Comparison of ENCODE assay signal across 8 cellular contexts in genomic region chr19:49677901-49678674, GRCh38. TPM values are rescaled to one million over a fixed set of nuclear protein-coding genes. Genes with fewer than 3 reads are reported as not detected.
DNase-seq lines count a peak whose midpoint lies in the region; ATAC-seq, FAIRE-seq and TF ChIP-seq lines count a peak whose summit lies in the region.

No MANE protein-coding gene starts in this region.

- POLR2A ChIA-PET in CD8-positive, alpha-beta T cell (lab: Charles Lee), result interaction anchor here (0.6 to 5.1 kb wide), 8 partner anchors 13 to 352 kb away, joined by 3 to 29 read pairs (median 8); partner anchors contain the start of genes BCL2L12, IRF3, NOSIP and PRR12

- FAIRE-seq in HTR-8/SVneo (lab: Jason Lieb, UNC), result no peak

- H3K9me2 ChIP-seq in neural cell (ENCODE audit: insufficient read depth, low read length), result no peaks in the 10 kb centered on the region

- H3K27me3 Mint-ChIP-seq in CD8-positive, alpha-beta T cell (ENCODE audit: low read depth), result no peaks in the 10 kb centered on the region

- no peaks in the 10 kb centered on the region for H3K27me3 ChIP-seq in CD8-positive, alpha-beta T cell (ENCODE audit: insufficient read depth, low read length)
- H3K27me3 ChIP-seq in fibroblast of lung (ENCODE audit: control insufficient read depth, insufficient read depth, low read length), result no peaks in the 10 kb centered on the region
- H3K27me3 ChIP-seq in neural cell (ENCODE audit: insufficient read depth, low read depth, low read length), result no peaks in the 10 kb centered on the region
- H3K27me3 ChIP-seq in subcutaneous abdominal adipose tissue (ENCODE audit: control insufficient read depth in 5 of 5, insufficient read depth in 4 of 5, low read length in 5 of 5), result no peaks in the 10 kb centered on the region

- peaks cover 3% of the 10 kb centered on the region for H3F3A ChIP-seq in neural cell (ENCODE audit: insufficient read depth, low read length, poor library complexity, severe bottlenecking)

- peaks cover 24% of the 10 kb centered on the region for H3K36me3 Mint-ChIP-seq in CD8-positive, alpha-beta T cell

- H3K9me3 ChIP-seq in CD8-positive, alpha-beta T cell (ENCODE audit: low read length), result no peaks in the 10 kb centered on the region
- H3K9me3 ChIP-seq in fibroblast of lung (ENCODE audit: control insufficient read depth, insufficient read depth, low read depth, low read length) (no peaks in the 10 kb centered on the region), neural cell (ENCODE audit: low read length) (no peaks in the 10 kb centered on the region), subcutaneous abdominal adipose tissue (ENCODE audit: control insufficient read depth in 5 of 5, low read length in 5 of 5) (no peaks in the 10 kb centered on the region)

- H2AFZ ChIP-seq in fibroblast of lung (ENCODE audit: low read length), result no peak overlapping the region
- no peak overlapping the region for H2AFZ ChIP-seq in neural cell (ENCODE audit: low read depth, low read length)

- H3K27ac ChIP-seq in CD8-positive, alpha-beta T cell (ENCODE audit: low read depth, low read length), result peak overlapping the region; percentile 86
- H3K27ac ChIP-seq in fibroblast of lung (ENCODE audit: insufficient read depth, low read length), result peak overlapping the region; percentile 86
- H3K27ac ChIP-seq in neural cell (ENCODE audit: low read length), result peak overlapping the region; percentile 97
- peak overlapping the region; percentile 88 for H3K27ac ChIP-seq in subcutaneous abdominal adipose tissue (ENCODE audit: low read depth, low read length)

- DNase-seq in CD8-positive, alpha-beta T cell, result peak; percentile 62 to 86 (median 80)
- DNase-seq in HTR-8/SVneo (ENCODE audit: insufficient read length, low spot score) (peak; percentile 75), OCI-M2 (lab: John Stamatoyannopoulos, UW; ENCODE audit: unreplicated experiment) (peak; percentile 56), fibroblast of lung (ENCODE audit: low read depth in 2 of 2) (peak; percentile 40 to 56)
- DNase-seq in activated T-cell treated with anti-CD3 and anti-CD28 coated beads, Interleukin-2, amount 50 U/mL, for 48 hours, result peak; percentile 89

- H3K4me3 Mint-ChIP-seq in CD8-positive, alpha-beta T cell, result peak overlapping the region; percentile 85

- H3K9ac ChIP-seq in fibroblast of lung (ENCODE audit: insufficient read depth, low read length) (peak overlapping the region; percentile 91), neural cell (ENCODE audit: low read length) (peak overlapping the region; percentile 98), subcutaneous abdominal adipose tissue (ENCODE audit: low read length in 5 of 5) (peak overlapping the region; percentile 17 to 95 (median 91))

- peak; percentile 78 for TF ChIP-seq RAD21 in neural cell (conservative IDR thresholded peaks at IDR 0.05)

- peaks cover 36% of the 10 kb centered on the region for H3K4me1 Mint-ChIP-seq in CD8-positive, alpha-beta T cell (ENCODE audit: low read depth)

- no peaks in the 10 kb centered on the region for H4K20me1 ChIP-seq in fibroblast of lung (ENCODE audit: control insufficient read depth, extremely low read depth, insufficient read depth, low read length)
- no peaks in the 10 kb centered on the region for H4K20me1 ChIP-seq in neural cell (ENCODE audit: insufficient read depth)

- H3K4me2 ChIP-seq in fibroblast of lung (ENCODE audit: extremely low read depth, insufficient read depth, low read length) (peak overlapping the region; percentile 53), neural cell (ENCODE audit: low read length) (peak overlapping the region; percentile 88)

- CTCF ChIA-PET in CD8-positive, alpha-beta T cell (lab: Charles Lee), result interaction anchor here (0.6 to 8.0 kb wide), 26 partner anchors 7 to 205 kb away, joined by 3 to 59 read pairs (median 3); partner anchors contain the start of genes CPT1C and PRRG2

- H3K4me1 ChIP-seq in CD8-positive, alpha-beta T cell (ENCODE audit: insufficient read depth, low read length), result peaks cover 35% of the 10 kb centered on the region
- peaks cover 4% of the 10 kb centered on the region for H3K4me1 ChIP-seq in fibroblast of lung (ENCODE audit: control insufficient read depth, extremely low read depth, insufficient read depth, low read length)
- H3K4me1 ChIP-seq in subcutaneous abdominal adipose tissue (ENCODE audit: control insufficient read depth in 5 of 5, insufficient read depth in 5 of 5, low read length in 5 of 5), result peaks cover 2 to 51% (median 36%) of the 10 kb centered on the region in 5 donors

- peaks cover 40% of the 10 kb centered on the region for H3K79me2 ChIP-seq in fibroblast of lung (ENCODE audit: control insufficient read depth, insufficient read depth, low read length)
- H3K79me2 ChIP-seq in neural cell (replicated peaks; ENCODE audit: insufficient read depth, low read length), result peaks cover 35% of the 10 kb centered on the region

- TF ChIP-seq EP300 in neural cell (conservative IDR thresholded peaks at IDR 0.05; ENCODE audit: poor library complexity, severe bottlenecking), result peak; percentile 34

- TF ChIP-seq CTCF in CD8-positive, alpha-beta T cell (IDR thresholded peaks at IDR 0.05), result peak; percentile 63
- peak; percentile 56 to 64 for TF ChIP-seq CTCF in fibroblast of lung (conservative IDR thresholded peaks at IDR 0.05 in 1 of 2, IDR thresholded peaks at IDR 0.05 in 1 of 2; ENCODE audit: low read depth in 1 of 2, low read length in 2 of 2)
- TF ChIP-seq CTCF in neural cell (IDR thresholded peaks at IDR 0.05; ENCODE audit: poor library complexity, severe bottlenecking), result peak; percentile 89

- H3K27ac Mint-ChIP-seq in CD8-positive, alpha-beta T cell, result peak overlapping the region; percentile 96

- peak; percentile 15 for ATAC-seq in CD8-positive, alpha-beta T cell
- no peak for ATAC-seq in HG03342 (IDR thresholded peaks at IDR 0.05; ENCODE audit: unreplicated experiment)

- peak overlapping the region; percentile 83 for H3K4me3 ChIP-seq in CD8-positive, alpha-beta T cell (ENCODE audit: low read depth, low read length)
- H3K4me3 ChIP-seq in fibroblast of lung (replicated peaks in 1 of 4; ENCODE audit: control extremely low read depth in 1 of 4, insufficient read depth in 1 of 4, low read depth in 3 of 4, low read length in 4 of 4) (peak overlapping the region; percentile 76 to 99 (median 90)), neural cell (ENCODE audit: low read length) (peak overlapping the region; percentile 100), subcutaneous abdominal adipose tissue (ENCODE audit: low read depth in 1 of 5, low read length in 5 of 5) (peak overlapping the region; percentile 72 to 96 (median 89))

- H3K9me3 Mint-ChIP-seq in CD8-positive, alpha-beta T cell, result no peaks in the 10 kb centered on the region

- intact Hi-C loops in CD8-positive, alpha-beta T cell (cut with DNase I, micrococcal nuclease), result loop anchor here (1.0 to 5.0 kb wide), 10 partner anchors 13 to 451 kb away; partner anchors contain the start of genes ALDH16A1 (in 2 of the 2), AKT1S1 (in 1 of the 2), BCL2L12 (in 1 of the 2) and IRF3 (in 1 of the 2)

- peaks cover 17% of the 10 kb centered on the region for H3K36me3 ChIP-seq in CD8-positive, alpha-beta T cell (ENCODE audit: insufficient read depth, low read length)
- H3K36me3 ChIP-seq in fibroblast of lung (ENCODE audit: control insufficient read depth, insufficient read depth, low read length) (peaks cover 5% of the 10 kb centered on the region), neural cell (ENCODE audit: insufficient read depth, low read length) (no peaks in the 10 kb centered on the region), subcutaneous abdominal adipose tissue (ENCODE audit: control insufficient read depth in 5 of 5, insufficient read depth in 5 of 5, low read length in 5 of 5) (peaks cover 0 to 12% (median 10%) of the 10 kb centered on the region in 5 donors)

TF ChIP-seq in neural cell, 6 proteins besides CTCF, POLR2A, EP300 and RAD21:
- TF ChIP-seq MXI1 (conservative IDR thresholded peaks at IDR 0.05; ENCODE audit: poor library complexity, severe bottlenecking), result no peak
- peak; percentile 68 for TF ChIP-seq SMC3 (conservative IDR thresholded peaks at IDR 0.05; ENCODE audit: poor library complexity)

RNA-seq across cellular contexts. Expression of gene PRMT1, which starts 1.0 kb away (rescaled TPM):
- total RNA-seq in CD8-positive, alpha-beta T cell, result 10 to 100 TPM; 37.7 to 42.6 TPM
- total RNA-seq in fibroblast of lung, result 261 and 298 TPM in 2 replicates
- polyA plus RNA-seq in fibroblast of lung (184 and 288 TPM in 2 replicates), neural cell (610 and 682 TPM in 2 replicates)
- 184 and 274 TPM in 2 replicates for polyA plus RNA-seq in fibroblast of lung (2012)
- polyA minus RNA-seq in fibroblast of lung (ENCODE audit: low replicate concordance) (306 and 417 TPM in 2 replicates), neural cell (347 and 408 TPM in 2 replicates)

RNA-seq across cellular contexts. Expression of gene ADM5, which starts 11.3 kb away (rescaled TPM):
- 1 to 10 TPM; 1.2 to 2.5 TPM for total RNA-seq in CD8-positive, alpha-beta T cell
- 0.26 and 0.33 TPM in 2 replicates for total RNA-seq in fibroblast of lung
- polyA plus RNA-seq in fibroblast of lung, result 0.06 and 0.15 TPM in 2 replicates
- 0.23 and 0.29 TPM in 2 replicates for polyA plus RNA-seq in fibroblast of lung (2012)
- polyA minus RNA-seq in fibroblast of lung (ENCODE audit: low replicate concordance), result 0.82 TPM in 1 of 2 replicates, not detected in the other
- 6.7 and 7.2 TPM in 2 replicates for polyA plus RNA-seq in neural cell
- 0.93 and 2.4 TPM in 2 replicates for polyA minus RNA-seq in neural cell

RNA-seq across cellular contexts. Expression of gene BCL2L12, which starts 12.4 kb away (rescaled TPM):
- total RNA-seq in CD8-positive, alpha-beta T cell, result 10 to 100 TPM; 13.1 to 14.7 TPM
- 2.6 and 4.8 TPM in 2 replicates for total RNA-seq in fibroblast of lung
- polyA plus RNA-seq in fibroblast of lung (5.0 and 9.8 TPM in 2 replicates), neural cell (1.1 TPM in 1 of 2 replicates, not detected in the other)
- polyA plus RNA-seq in fibroblast of lung (2012), result 16.4 and 30.3 TPM in 2 replicates
- polyA minus RNA-seq in fibroblast of lung (ENCODE audit: low replicate concordance) (8.0 and 10.2 TPM in 2 replicates), neural cell (not detected in 2 replicates)

RNA-seq across cellular contexts. Expression of gene IRF3, which starts 12.4 kb away (rescaled TPM):
- 10 to 100 TPM; 92.0 to 99.5 TPM for total RNA-seq in CD8-positive, alpha-beta T cell
- total RNA-seq in fibroblast of lung, result 55.2 and 61.1 TPM in 2 replicates
- polyA plus RNA-seq in fibroblast of lung, result 22.0 TPM in 2 replicates
- polyA plus RNA-seq in fibroblast of lung (2012), result 51.0 and 63.9 TPM in 2 replicates
- 93.7 and 106 TPM in 2 replicates for polyA minus RNA-seq in fibroblast of lung (ENCODE audit: low replicate concordance)
- 31.3 and 39.4 TPM in 2 replicates for polyA plus RNA-seq in neural cell
- 16.6 TPM in 2 replicates for polyA minus RNA-seq in neural cell

RNA-seq across cellular contexts. Expression of gene CPT1C, which starts 12.8 kb away (rescaled TPM):
- total RNA-seq in CD8-positive, alpha-beta T cell, result under 1 TPM in 1 of 2 experiments, not detected in 1; 0.65 TPM
- total RNA-seq in fibroblast of lung, result 18.0 and 31.2 TPM in 2 replicates
- 20.0 and 24.0 TPM in 2 replicates for polyA plus RNA-seq in fibroblast of lung
- 28.9 and 30.9 TPM in 2 replicates for polyA plus RNA-seq in fibroblast of lung (2012)
- 33.9 and 42.6 TPM in 2 replicates for polyA minus RNA-seq in fibroblast of lung (ENCODE audit: low replicate concordance)
- polyA plus RNA-seq in neural cell, result 204 and 240 TPM in 2 replicates
- polyA minus RNA-seq in neural cell, result 102 and 112 TPM in 2 replicates
